8 cellular contexts compared by ENCODE assay signal in genomic region chr21:45615145-45615711, GRCh38. TPM values are rescaled to one million over a fixed set of nuclear protein-coding genes. Genes with fewer than 3 reads are reported as not detected.
DNase-seq lines count a peak whose midpoint lies in the region; ATAC-seq, FAIRE-seq and TF ChIP-seq lines count a peak whose summit lies in the region.

No MANE protein-coding gene starts in this region.

- peak overlapping the region; percentile 87 for H3K4me3 Mint-ChIP-seq in activated naive CD8-positive, alpha-beta T cell treated with anti-CD3 and anti-CD28 coated beads, Interleukin-2, amount 10 ng/mL, durations not matched to agents 7 days and 5 days

- no peak overlapping the region for H2BK5ac ChIP-seq in mesenchymal stem cell (ENCODE audit: low read depth, low read length, poor library complexity, severe bottlenecking)

- H3K36me3 Mint-ChIP-seq in activated naive CD8-positive, alpha-beta T cell treated with anti-CD3 and anti-CD28 coated beads, Interleukin-2, amount 10 ng/mL, durations not matched to agents 7 days and 5 days, result no peaks in the 10 kb centered on the region

- peak overlapping the region in 1 of 2 donors; percentile 28 for H3K4me3 ChIP-seq in small intestine (ENCODE audit: low read depth in 1 of 2, low read length in 2 of 2)
- H3K4me3 ChIP-seq in mesenchymal stem cell (ENCODE audit: insufficient read depth in 1 of 2, low read depth in 1 of 2, low read length in 2 of 2), result no peak overlapping the region

- no peak overlapping the region for H3K4ac ChIP-seq in mesenchymal stem cell (ENCODE audit: low read depth in 1 of 2, low read length in 2 of 2)

- no peak overlapping the region for H2BK15ac ChIP-seq in mesenchymal stem cell (ENCODE audit: low read depth, poor library complexity, severe bottlenecking)

- no peaks in the 10 kb centered on the region for H3K79me1 ChIP-seq in mesenchymal stem cell (replicated peaks; ENCODE audit: low read length, poor library complexity, severe bottlenecking)

- H3K14ac ChIP-seq in mesenchymal stem cell (ENCODE audit: low read length in 2 of 2), result no peak overlapping the region

- DNase-seq in GM20000 (ENCODE audit: low spot score), result peak; percentile 76
- peak; percentile 74 to 91 (median 87) for DNase-seq in T-helper 1 cell
- peak; percentile 64 for DNase-seq in activated naive CD8-positive, alpha-beta T cell treated with anti-CD3 and anti-CD28 coated beads, Interleukin-2, amount 10 ng/mL, durations not matched to agents 7 days and 5 days
- peak; percentile 62 for DNase-seq in small intestine
- DNase-seq in Ammon's horn (ENCODE audit: low spot score), result no peak
- DNase-seq in mesenchymal stem cell, result no peak
- no peak for DNase-seq in D721Med (ENCODE audit: insufficient read length, low spot score)
- no peak for DNase-seq in 8988T

- peaks cover 12% of the 10 kb centered on the region for H3K27me3 Mint-ChIP-seq in activated naive CD8-positive, alpha-beta T cell treated with anti-CD3 and anti-CD28 coated beads, Interleukin-2, amount 10 ng/mL, durations not matched to agents 7 days and 5 days

- H3K18ac ChIP-seq in mesenchymal stem cell (ENCODE audit: low read depth in 1 of 2, low read length in 2 of 2), result no peak overlapping the region

- H3K36me3 ChIP-seq in small intestine (ENCODE audit: control insufficient read depth in 2 of 2, insufficient read depth in 2 of 2, low read length in 2 of 2) (no peaks in the 10 kb centered on the region), mesenchymal stem cell (ENCODE audit: control insufficient read depth in 1 of 2, insufficient read depth in 2 of 2, low read depth in 1 of 2, low read length in 2 of 2) (no peaks in the 10 kb centered on the region)

- H3K27me3 ChIP-seq in small intestine (ENCODE audit: control insufficient read depth in 2 of 2, insufficient read depth in 2 of 2, low read length in 2 of 2) (no peaks in the 10 kb centered on the region), mesenchymal stem cell (ENCODE audit: control insufficient read depth in 1 of 2, insufficient read depth in 1 of 2, low read length in 2 of 2) (peaks cover 21 to 80% of the 10 kb centered on the region in 2 experiments)

- no peak overlapping the region for H3K23ac ChIP-seq in mesenchymal stem cell (ENCODE audit: low read length in 2 of 2)

- H2BK120ac ChIP-seq in mesenchymal stem cell (ENCODE audit: low read depth, low read length), result no peak overlapping the region

- no peak overlapping the region for H3K4me2 ChIP-seq in mesenchymal stem cell (ENCODE audit: low read length, poor library complexity, severe bottlenecking)

- H3K27ac Mint-ChIP-seq in activated naive CD8-positive, alpha-beta T cell treated with anti-CD3 and anti-CD28 coated beads, Interleukin-2, amount 10 ng/mL, durations not matched to agents 7 days and 5 days, result peak overlapping the region; percentile 58

- H3K9me3 ChIP-seq in small intestine (ENCODE audit: control insufficient read depth, low read depth), result no peaks in the 10 kb centered on the region
- no peaks in the 10 kb centered on the region for H3K9me3 ChIP-seq in mesenchymal stem cell (ENCODE audit: control insufficient read depth, low read length)

- TF ChIP-seq CTCF in GM20000 (IDR thresholded peaks at IDR 0.05; ENCODE audit: extremely low read depth, missing control alignments), result no peak
- no peak for TF ChIP-seq CTCF in D721Med (IDR thresholded peaks at IDR 0.05; ENCODE audit: insufficient read depth, missing control alignments)

- H4K8ac ChIP-seq in mesenchymal stem cell (ENCODE audit: low read length), result no peak overlapping the region

- no peak overlapping the region for H2AFZ ChIP-seq in mesenchymal stem cell (ENCODE audit: low read depth, low read length)

- peaks cover 11% of the 10 kb centered on the region for H3K4me1 Mint-ChIP-seq in activated naive CD8-positive, alpha-beta T cell treated with anti-CD3 and anti-CD28 coated beads, Interleukin-2, amount 10 ng/mL, durations not matched to agents 7 days and 5 days

- no peak overlapping the region for H4K91ac ChIP-seq in mesenchymal stem cell (ENCODE audit: low read length)

- H3K9ac ChIP-seq in mesenchymal stem cell (ENCODE audit: low read length), result no peak overlapping the region

- H3K4me1 ChIP-seq in small intestine (ENCODE audit: control insufficient read depth in 2 of 2, insufficient read depth in 1 of 2, low read depth in 1 of 2, low read length in 1 of 2), result no peaks in the 10 kb centered on the region
- peaks cover 3% of the 10 kb centered on the region for H3K4me1 ChIP-seq in mesenchymal stem cell (ENCODE audit: control insufficient read depth, insufficient read depth, low read depth, low read length)

- ATAC-seq in activated naive CD8-positive, alpha-beta T cell treated with anti-CD3 and anti-CD28 coated beads, Interleukin-2, amount 10 ng/mL, durations not matched to agents 7 days and 5 days (ENCODE audit: low read depth), result peak; percentile 89

- H2AK5ac ChIP-seq in mesenchymal stem cell (ENCODE audit: low read length, severe bottlenecking), result no peak overlapping the region

- FAIRE-seq in small intestine (lab: Jason Lieb, UNC) (no peak), D721Med (lab: Jason Lieb, UNC) (no peak)

- no peaks in the 10 kb centered on the region for H3K9me3 Mint-ChIP-seq in activated naive CD8-positive, alpha-beta T cell treated with anti-CD3 and anti-CD28 coated beads, Interleukin-2, amount 10 ng/mL, durations not matched to agents 7 days and 5 days

- H3K27ac ChIP-seq in small intestine (ENCODE audit: low read depth in 1 of 2, low read length in 1 of 2) (peak overlapping the region in 1 of 2 donors; percentile 84), mesenchymal stem cell (ENCODE audit: low read length, poor library complexity, severe bottlenecking) (no peak overlapping the region)

- H2BK12ac ChIP-seq in mesenchymal stem cell (ENCODE audit: low read length in 2 of 2), result no peak overlapping the region

- WGBS in small intestine, 3 donors, result 50 to 57% (median 50%) methylated on average over 27 of the region's 27 CpGs
- 85% methylated on average over 27 of the region's 27 CpGs for WGBS in mesenchymal stem cell

- POLR2A ChIA-PET in activated naive CD8-positive, alpha-beta T cell treated with anti-CD3 and anti-CD28 coated beads, Interleukin-2, amount 10 ng/mL, durations not matched to agents 7 days and 5 days (lab: Charles Lee), result no interaction called here

RNA-seq across cellular contexts. Expression of gene PCBP3, which starts 28.3 kb away (rescaled TPM):
- total RNA-seq in activated naive CD8-positive, alpha-beta T cell treated with anti-CD3 and anti-CD28 coated beads, Interleukin-2, amount 10 ng/mL, durations not matched to agents 7 days and 5 days, result 1 to 10 TPM in 1 of 2 experiments, not detected in 1; 1.2 TPM
- polyA plus RNA-seq in small intestine, result 1 to 10 TPM in 1 of 3 donors, under 1 TPM in 1, not detected in 1; 0.81 to 8.2 TPM
- polyA plus RNA-seq in mesenchymal stem cell (2013, experiment 1 of 2), result 6.0 TPM
- 6.1 TPM for polyA plus RNA-seq in mesenchymal stem cell (2013, experiment 2 of 2)

Comparison
In these comparisons a context has a peak if more than half of its experiments do, and no peak if none do; other contexts are left out.
1. DNase-seq: peak in GM20000 (single experiment), T-helper 1 cell (5 of 5), activated naive CD8-positive, alpha-beta T cell treated with anti-CD3 and anti-CD28 coated beads, Interleukin-2, amount 10 ng/mL, durations not matched to agents 7 days and 5 days (single experiment) and small intestine (single experiment); none in Ammon's horn (single experiment), mesenchymal stem cell (single experiment), D721Med (single experiment) and 8988T (single experiment).